ENCODE assay signal across 1 cellular context in genomic region chr11:2929511-2929879, GRCh38.
TF ChIP-seq lines count a peak whose summit lies in the region.

No MANE protein-coding gene starts in this region.

TF ChIP-seq in K562, 482 proteins besides CTCF, POLR2A, EP300 and RAD21 (continued from another document):
- TF ChIP-seq SIN3A (IDR thresholded peaks at IDR 0.05; ENCODE audit: borderline replicate concordance in 2 of 2, control insufficient read depth in 1 of 2, low read depth in 2 of 2, low read length in 2 of 2) (0 out of 4 replicates have a peak, but pooled peaks of 1 of the 2 experiments have one; percentile 51), NCOA6 (IDR thresholded peaks at IDR 0.05) (peak; percentile 89), FOXM1 (IDR thresholded peaks at IDR 0.05; ENCODE audit: low read depth) (no peak), FOXM1 (CRISPR knock-in tag; IDR thresholded peaks at IDR 0.05; ENCODE audit: low read depth) (0 out of 2 replicates have a peak, but pooled peaks have one; percentile 9), DEAF1 (CRISPR knock-in tag; IDR thresholded peaks at IDR 0.05) (no peak), ZNF639 (CRISPR knock-in tag; conservative IDR thresholded peaks at IDR 0.05 in 1 of 2, IDR thresholded peaks at IDR 0.05 in 1 of 2) (peak in 1 of 2 experiments; percentile 58; a peak in 1 of 4 replicates), PHF8 (IDR thresholded peaks at IDR 0.05; ENCODE audit: borderline replicate concordance, low read length) (0 out of 2 replicates have a peak, but pooled peaks have one; percentile 7), SMARCC2 (IDR thresholded peaks at IDR 0.05; ENCODE audit: low read depth) (peak; percentile 16; the same call in 1 of the 2 replicates), POLR2H (tag; IDR thresholded peaks at IDR 0.05; ENCODE audit: low read depth) (0 out of 2 replicates have a peak, but pooled peaks have one; percentile 9), MAZ (CRISPR knock-in tag; conservative IDR thresholded peaks at IDR 0.05 in 1 of 2, IDR thresholded peaks at IDR 0.05 in 1 of 2) (peak in 1 of 2 experiments; percentile 69; a peak in 2 of 4 replicates), ZEB2 (IDR thresholded peaks at IDR 0.05) (no peak), POLR2G (IDR thresholded peaks at IDR 0.05; ENCODE audit: low read depth, low read length) (peak; percentile 78), ZNF79 (CRISPR knock-in tag; IDR thresholded peaks at IDR 0.05; ENCODE audit: low read depth) (no peak), UBTF (IDR thresholded peaks at IDR 0.05; ENCODE audit: borderline replicate concordance in 1 of 2, low read depth in 2 of 2, low read length in 2 of 2) (peak in 1 of 2 experiments; percentile 69; a peak in 1 of 4 replicates), GATAD2B (IDR thresholded peaks at IDR 0.05; ENCODE audit: borderline replicate concordance) (peak; percentile 64; the same call in 1 of the 2 replicates), JUN (IDR thresholded peaks at IDR 0.05; ENCODE audit: borderline replicate concordance, low read depth, low read length) (peak; percentile 66; the same call in 1 of the 2 replicates), JUN (CRISPR knock-in tag; IDR thresholded peaks at IDR 0.05; ENCODE audit: borderline replicate concordance) (no peak), ARID2 (IDR thresholded peaks at IDR 0.05) (no peak), ELF4 (CRISPR knock-in tag; IDR thresholded peaks at IDR 0.05) (no peak), TEAD1 (CRISPR knock-in tag; IDR thresholded peaks at IDR 0.05) (peak in 1 of 2 experiments; percentile 34; a peak in 1 of 4 replicates), SNRNP70 (optimal IDR thresholded peaks at IDR 0.05; ENCODE audit: low read depth, low read length) (no peak), FIP1L1 (IDR thresholded peaks at IDR 0.05; ENCODE audit: low read depth, low read length, poor library complexity, severe bottlenecking) (peak; percentile 49), SAFB (IDR thresholded peaks at IDR 0.05; ENCODE audit: borderline replicate concordance, low read depth, low read length) (0 out of 2 replicates have a peak, but pooled peaks have one; percentile 57), HMGN3 (IDR thresholded peaks at IDR 0.05; ENCODE audit: borderline replicate concordance, extremely low read depth, insufficient read length, low read depth, low read length) (peak; percentile 42), RBM22 (IDR thresholded peaks at IDR 0.05; ENCODE audit: low read depth, low read length, poor library complexity, severe bottlenecking) (no peak), NUFIP1 (IDR thresholded peaks at IDR 0.05; ENCODE audit: partially characterized antibody) (no peak), ZBTB7A (IDR thresholded peaks at IDR 0.05; ENCODE audit: borderline replicate concordance, control insufficient read depth, low read depth, low read length) (peak; percentile 56; the same call in 1 of the 2 replicates), HNRNPL (IDR thresholded peaks at IDR 0.05; ENCODE audit: low read depth, low read length) (peak; percentile 64; the same call in 1 of the 2 replicates), FOSL1 (tag; conservative IDR thresholded peaks at IDR 0.05) (peak; percentile 95), KLF1 (tag; IDR thresholded peaks at IDR 0.05) (peak; percentile 16; the same call in 1 of the 2 replicates), RBFOX2 (IDR thresholded peaks at IDR 0.05; ENCODE audit: low read depth, low read length) (peak; percentile 68), BHLHE40 (IDR thresholded peaks at IDR 0.05; ENCODE audit: low read length) (no peak), XRCC5 (IDR thresholded peaks at IDR 0.05; ENCODE audit: low read depth, low read length) (0 out of 2 replicates have a peak, but pooled peaks have one; percentile 25), RB1 (IDR thresholded peaks at IDR 0.05; ENCODE audit: low read depth) (peak; percentile 65), CCNT2 (IDR thresholded peaks at IDR 0.05; ENCODE audit: borderline replicate concordance, extremely low read depth, insufficient read length, low read depth, low read length) (peak; percentile 64), ZNF121 (CRISPR knock-in tag; conservative IDR thresholded peaks at IDR 0.05) (peak; percentile 92), DACH1 (IDR thresholded peaks at IDR 0.05; ENCODE audit: partially characterized antibody) (no peak)
- TF ChIP-seq, protein P1, sequence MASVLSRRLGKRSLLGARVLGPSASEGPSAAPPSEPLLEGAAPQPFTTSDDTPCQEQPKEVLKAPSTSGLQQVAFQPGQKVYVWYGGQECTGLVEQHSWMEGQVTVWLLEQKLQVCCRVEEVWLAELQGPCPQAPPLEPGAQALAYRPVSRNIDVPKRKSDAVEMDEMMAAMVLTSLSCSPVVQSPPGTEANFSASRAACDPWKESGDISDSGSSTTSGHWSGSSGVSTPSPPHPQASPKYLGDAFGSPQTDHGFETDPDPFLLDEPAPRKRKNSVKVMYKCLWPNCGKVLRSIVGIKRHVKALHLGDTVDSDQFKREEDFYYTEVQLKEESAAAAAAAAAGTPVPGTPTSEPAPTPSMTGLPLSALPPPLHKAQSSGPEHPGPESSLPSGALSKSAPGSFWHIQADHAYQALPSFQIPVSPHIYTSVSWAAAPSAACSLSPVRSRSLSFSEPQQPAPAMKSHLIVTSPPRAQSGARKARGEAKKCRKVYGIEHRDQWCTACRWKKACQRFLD (CRISPR knock-in tag; IDR thresholded peaks at IDR 0.05): 0 out of 2 replicates have a peak, but pooled peaks have one; percentile 17
- TF ChIP-seq, protein P2, sequence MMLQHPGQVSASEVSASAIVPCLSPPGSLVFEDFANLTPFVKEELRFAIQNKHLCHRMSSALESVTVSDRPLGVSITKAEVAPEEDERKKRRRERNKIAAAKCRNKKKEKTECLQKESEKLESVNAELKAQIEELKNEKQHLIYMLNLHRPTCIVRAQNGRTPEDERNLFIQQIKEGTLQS (IDR thresholded peaks at IDR 0.05): peak; percentile 83
- TF ChIP-seq, protein P2 (CRISPR knock-in tag; conservative IDR thresholded peaks at IDR 0.05): peak; percentile 91
- TF ChIP-seq, protein P3, sequence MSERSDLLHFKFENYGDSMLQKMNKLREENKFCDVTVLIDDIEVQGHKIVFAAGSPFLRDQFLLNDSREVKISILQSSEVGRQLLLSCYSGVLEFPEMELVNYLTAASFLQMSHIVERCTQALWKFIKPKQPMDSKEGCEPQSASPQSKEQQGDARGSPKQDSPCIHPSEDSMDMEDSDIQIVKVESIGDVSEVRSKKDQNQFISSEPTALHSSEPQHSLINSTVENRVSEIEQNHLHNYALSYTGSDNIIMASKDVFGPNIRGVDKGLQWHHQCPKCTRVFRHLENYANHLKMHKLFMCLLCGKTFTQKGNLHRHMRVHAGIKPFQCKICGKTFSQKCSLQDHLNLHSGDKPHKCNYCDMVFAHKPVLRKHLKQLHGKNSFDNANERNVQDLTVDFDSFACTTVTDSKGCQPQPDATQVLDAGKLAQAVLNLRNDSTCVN (CRISPR knock-in tag; IDR thresholded peaks at IDR 0.05): no peak
- TF ChIP-seq, protein P4, sequence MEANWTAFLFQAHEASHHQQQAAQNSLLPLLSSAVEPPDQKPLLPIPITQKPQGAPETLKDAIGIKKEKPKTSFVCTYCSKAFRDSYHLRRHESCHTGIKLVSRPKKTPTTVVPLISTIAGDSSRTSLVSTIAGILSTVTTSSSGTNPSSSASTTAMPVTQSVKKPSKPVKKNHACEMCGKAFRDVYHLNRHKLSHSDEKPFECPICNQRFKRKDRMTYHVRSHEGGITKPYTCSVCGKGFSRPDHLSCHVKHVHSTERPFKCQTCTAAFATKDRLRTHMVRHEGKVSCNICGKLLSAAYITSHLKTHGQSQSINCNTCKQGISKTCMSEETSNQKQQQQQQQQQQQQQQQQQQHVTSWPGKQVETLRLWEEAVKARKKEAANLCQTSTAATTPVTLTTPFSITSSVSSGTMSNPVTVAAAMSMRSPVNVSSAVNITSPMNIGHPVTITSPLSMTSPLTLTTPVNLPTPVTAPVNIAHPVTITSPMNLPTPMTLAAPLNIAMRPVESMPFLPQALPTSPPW (CRISPR knock-in tag; IDR thresholded peaks at IDR 0.05): peak; percentile 87
